ENCODE assay signal across 12 cellular contexts in the genomic region with DNA sequence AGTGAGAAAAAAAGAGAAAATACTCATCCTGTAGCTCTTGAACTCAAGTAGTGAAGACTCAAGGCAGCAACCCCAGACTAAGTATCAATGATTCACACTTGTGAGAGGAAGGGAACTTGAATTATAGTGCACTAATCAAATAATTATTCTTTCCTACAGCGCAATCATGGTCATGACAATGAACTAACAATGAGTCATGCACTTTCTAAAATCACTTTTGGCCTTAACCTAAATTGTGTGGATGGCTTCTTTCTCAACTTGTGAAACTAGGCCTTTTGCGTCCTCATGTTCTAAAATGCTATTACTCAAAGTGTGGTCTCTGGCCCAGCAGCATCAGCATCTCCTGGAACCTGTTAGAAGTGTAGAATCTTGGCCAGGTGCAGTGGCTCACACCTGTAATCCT.
A peak's percentile ranks its signal among the peaks of the same experiment; 100 is the strongest.
DNase-seq lines count a peak whose midpoint lies in the region; ATAC-seq and TF ChIP-seq lines count a peak whose summit lies in the region.
"Had no signal": no experiment of that assay in that cellular context is flagged by ENCODE, and none has a peak within 500 bp of the region (broad histone marks: within the 10 kb centered on the region; RNA-seq: fewer than 3 reads in every experiment).

No MANE protein-coding gene starts in this region.

- H3K27ac ChIP-seq in GM23248 (peak overlapping the region; percentile 68), WERI-Rb-1 (no peak overlapping the region)
- H3K27ac ChIP-seq: heart right ventricle, skin epidermis, stomach had no signal

- H3K4me3 Mint-ChIP-seq in activated T-cell treated with anti-CD3 and anti-CD28 coated beads, Interleukin-2, amount 50 U/mL, for 72 hours, result peak overlapping the region; percentile 34 to 54
- no peak overlapping the region for H3K4me3 Mint-ChIP-seq in stimulated activated memory B cell treated with anti-CD40 and anti-IgM and Interleukin-4, amounts not matched to agents 10 μg/mL and 1 μg/mL and 100 μg/mL, for 72 hours

- peak; percentile 46 for DNase-seq in AG09309 (ENCODE audit: low read depth)
- DNase-seq in GM23248, result peak; percentile 89
- DNase-seq in activated T-cell treated with anti-CD3 and anti-CD28 coated beads, Interleukin-2, amount 50 U/mL, for 72 hours, result peak in 1 of 2 donors; percentile 20
- peak; percentile 67 for DNase-seq in fibroblast of pulmonary artery (ENCODE audit: low read depth)
- no peak for DNase-seq in WERI-Rb-1
- DNase-seq: DMS 273 treated with DMSO at 0.1 percent for 48 hours, heart right ventricle, stomach had no signal

- TF ChIP-seq CTCF in AG09309 (IDR thresholded peaks at IDR 0.05; ENCODE audit: control insufficient read depth, insufficient read depth, low read depth, low read length, missing control alignments), result no peak
- no peak for TF ChIP-seq CTCF in fibroblast of pulmonary artery (IDR thresholded peaks at IDR 0.05; ENCODE audit: low read length, missing control alignments)
- no peak for TF ChIP-seq CTCF in WERI-Rb-1 (IDR thresholded peaks at IDR 0.05; ENCODE audit: low read depth, low read length)

- H3K36me3 Mint-ChIP-seq in activated T-cell treated with anti-CD3 and anti-CD28 coated beads, Interleukin-2, amount 50 U/mL, for 72 hours (ENCODE audit: insufficient read depth in 2 of 2), result no peaks in the 10 kb centered on the region
- no peaks in the 10 kb centered on the region for H3K36me3 Mint-ChIP-seq in stimulated activated memory B cell treated with anti-CD40 and anti-IgM and Interleukin-4, amounts not matched to agents 10 μg/mL and 1 μg/mL and 100 μg/mL, for 72 hours

- ATAC-seq in activated T-cell treated with anti-CD3 and anti-CD28 coated beads, Interleukin-2, amount 50 U/mL, for 72 hours (replicated peaks in 1 of 2), result peak; percentile 88 to 91
- no peak for ATAC-seq in stimulated activated memory B cell treated with anti-CD40 and anti-IgM and Interleukin-4, amounts not matched to agents 10 μg/mL and 1 μg/mL and 100 μg/mL, for 72 hours
- no peak for ATAC-seq in HG02884 (IDR thresholded peaks at IDR 0.05; ENCODE audit: unreplicated experiment)
- no peak for ATAC-seq in HG03439 (IDR thresholded peaks at IDR 0.05; ENCODE audit: unreplicated experiment)
- ATAC-seq: heart right ventricle had no signal

- no peaks in the 10 kb centered on the region for H4K20me1 ChIP-seq in GM23248 (ENCODE audit: insufficient read depth)

- H3K9ac ChIP-seq in GM23248, result no peak overlapping the region

- WGBS in GM23248 (ENCODE audit: low coverage in 1 of 2, low lambda C conversion rate in 2 of 2, missing lambda C conversion rate in 2 of 2), 2 experiments, result 6 to 9% methylated on average over 2 of the region's 2 CpGs

- peaks cover 26% of the 10 kb centered on the region for H3K4me1 Mint-ChIP-seq in activated T-cell treated with anti-CD3 and anti-CD28 coated beads, Interleukin-2, amount 50 U/mL, for 72 hours (ENCODE audit: low read depth)
- H3K4me1 Mint-ChIP-seq in stimulated activated memory B cell treated with anti-CD40 and anti-IgM and Interleukin-4, amounts not matched to agents 10 μg/mL and 1 μg/mL and 100 μg/mL, for 72 hours, result peaks cover 5% of the 10 kb centered on the region

- peaks cover 39% of the 10 kb centered on the region for H3K4me1 ChIP-seq in GM23248 (ENCODE audit: insufficient read depth)

- H3F3A ChIP-seq in GM23248 (ENCODE audit: insufficient read depth), result peaks cover 35% of the 10 kb centered on the region

- H3K9me3 Mint-ChIP-seq in activated T-cell treated with anti-CD3 and anti-CD28 coated beads, Interleukin-2, amount 50 U/mL, for 72 hours, result peaks cover 1 to 3% of the 10 kb centered on the region in 2 donors
- H3K9me3 Mint-ChIP-seq in stimulated activated memory B cell treated with anti-CD40 and anti-IgM and Interleukin-4, amounts not matched to agents 10 μg/mL and 1 μg/mL and 100 μg/mL, for 72 hours, result no peaks in the 10 kb centered on the region

- H3K79me2 ChIP-seq in GM23248 (ENCODE audit: insufficient read depth), result no peaks in the 10 kb centered on the region

- in situ Hi-C loops in GM23248 (cut with MboI), result no loop called here

- H3K9me2 ChIP-seq in GM23248 (ENCODE audit: insufficient read depth), result no peaks in the 10 kb centered on the region

- peak overlapping the region; percentile 3 for H3K4me2 ChIP-seq in GM23248 (ENCODE audit: unreplicated experiment)

- H3K27me3 ChIP-seq in GM23248 (replicated peaks; ENCODE audit: insufficient read depth) (no peaks in the 10 kb centered on the region), WERI-Rb-1 (ENCODE audit: insufficient read depth, low read depth, severe bottlenecking) (no peaks in the 10 kb centered on the region)
- H3K27me3 ChIP-seq: heart right ventricle, stomach had no signal

- H3K36me3 ChIP-seq in GM23248 (ENCODE audit: low read depth) (no peaks in the 10 kb centered on the region), WERI-Rb-1 (no peaks in the 10 kb centered on the region)
- H3K36me3 ChIP-seq: heart right ventricle, stomach had no signal

- peak overlapping the region; percentile 89 for H3K27ac Mint-ChIP-seq in activated T-cell treated with anti-CD3 and anti-CD28 coated beads, Interleukin-2, amount 50 U/mL, for 72 hours
- H3K27ac Mint-ChIP-seq in stimulated activated memory B cell treated with anti-CD40 and anti-IgM and Interleukin-4, amounts not matched to agents 10 μg/mL and 1 μg/mL and 100 μg/mL, for 72 hours, result no peak overlapping the region

- H2AFZ ChIP-seq in GM23248, result no peak overlapping the region

- no peaks in the 10 kb centered on the region for H3K9me3 ChIP-seq in GM23248 (ENCODE audit: low read depth)
- H3K9me3 ChIP-seq in WERI-Rb-1 (ENCODE audit: severe bottlenecking), result no peaks in the 10 kb centered on the region
- H3K9me3 ChIP-seq: heart right ventricle, stomach had no signal

- H3K27me3 Mint-ChIP-seq in activated T-cell treated with anti-CD3 and anti-CD28 coated beads, Interleukin-2, amount 50 U/mL, for 72 hours (ENCODE audit: low read depth), result no peaks in the 10 kb centered on the region
- no peaks in the 10 kb centered on the region for H3K27me3 Mint-ChIP-seq in stimulated activated memory B cell treated with anti-CD40 and anti-IgM and Interleukin-4, amounts not matched to agents 10 μg/mL and 1 μg/mL and 100 μg/mL, for 72 hours

- no peak overlapping the region for H3K4me3 ChIP-seq in AG09309 (ENCODE audit: control insufficient read depth, low read depth, low read length)
- no peak overlapping the region for H3K4me3 ChIP-seq in GM23248
- H3K4me3 ChIP-seq in fibroblast of pulmonary artery (replicated peaks; ENCODE audit: low read depth, low read length), result no peak overlapping the region
- H3K4me3 ChIP-seq in WERI-Rb-1 (ENCODE audit: low read depth, low read length), result no peak overlapping the region
- H3K4me3 ChIP-seq: heart right ventricle, skin epidermis, stomach had no signal

Comparison
In these comparisons a context has a peak if more than half of its experiments do, and no peak if none do; other contexts are left out.
1. ATAC-seq: peak in activated T-cell treated with anti-CD3 and anti-CD28 coated beads, Interleukin-2, amount 50 U/mL, for 72 hours (2 of 2); none in stimulated activated memory B cell treated with anti-CD40 and anti-IgM and Interleukin-4, amounts not matched to agents 10 μg/mL and 1 μg/mL and 100 μg/mL, for 72 hours (single experiment), HG02884 (single experiment) and HG03439 (single experiment).